8 cellular contexts compared by ENCODE assay signal in genomic region chr1:183023601-183024351, GRCh38. TPM values are rescaled to one million over a fixed set of nuclear protein-coding genes. Genes with fewer than 3 reads are reported as not detected.
A peak's percentile ranks its signal among the peaks of the same experiment; 100 is the strongest.
DNase-seq lines count a peak whose midpoint lies in the region; ATAC-seq, FAIRE-seq and TF ChIP-seq lines count a peak whose summit lies in the region.

No MANE protein-coding gene starts in this region.

- no peaks in the 10 kb centered on the region for H3K9me1 ChIP-seq in endothelial cell of umbilical vein (replicated peaks; ENCODE audit: control insufficient read depth, extremely low read depth, insufficient read depth, low read length)

- peak overlapping the region; percentile 71 to 96 (median 96) for H3K4me3 ChIP-seq in endothelial cell of umbilical vein (replicated peaks in 1 of 3; ENCODE audit: insufficient read depth in 1 of 3, low read depth in 1 of 3, low read length in 3 of 3)
- H3K4me3 ChIP-seq in mucosa of stomach (ENCODE audit: low read length): peak overlapping the region; percentile 52
- H3K4me3 ChIP-seq in tibial artery: peak overlapping the region; percentile 77 to 86

- BruUV-seq in endothelial cell of umbilical vein (replicated peaks; lab: Mats Ljungman, UMichigan): no TSS peak

- FAIRE-seq in endothelial cell of umbilical vein (lab: Jason Lieb, UNC): no peak

- TF ChIP-seq POLR2A in endothelial cell of umbilical vein (IDR thresholded peaks at IDR 0.05; ENCODE audit: low read depth, low read length): no peak

- TF ChIP-seq CTCF in AG09319 (IDR thresholded peaks at IDR 0.05; ENCODE audit: low read depth, low read length) (peak; percentile 38), endothelial cell of umbilical vein (IDR thresholded peaks at IDR 0.05; ENCODE audit: extremely low read depth in 1 of 2, insufficient read depth in 1 of 2, low read depth in 1 of 2, low read length in 2 of 2) (peak; percentile 41 to 76), tibial artery (IDR thresholded peaks at IDR 0.05) (peak; percentile 39 to 42)

- H3K27me3 ChIP-seq in endothelial cell of umbilical vein (ENCODE audit: control insufficient read depth in 2 of 2, insufficient read depth in 2 of 2, low read length in 2 of 2) (no peaks in the 10 kb centered on the region), mucosa of stomach (ENCODE audit: control insufficient read depth, insufficient read depth, low read length) (peaks cover 10% of the 10 kb centered on the region), tibial artery (no peaks in the 10 kb centered on the region)

- H3K4me2 ChIP-seq in endothelial cell of umbilical vein (ENCODE audit: insufficient read depth, low read length): peak overlapping the region; percentile 99

- peaks cover 0 to 3% of the 10 kb centered on the region in 2 experiments for H3K36me3 ChIP-seq in endothelial cell of umbilical vein (ENCODE audit: control insufficient read depth in 2 of 2, extremely low read depth in 1 of 2, insufficient read depth in 2 of 2, low read length in 2 of 2)
- no peaks in the 10 kb centered on the region for H3K36me3 ChIP-seq in mucosa of stomach (ENCODE audit: control insufficient read depth, insufficient read depth, low read length)
- no peaks in the 10 kb centered on the region for H3K36me3 ChIP-seq in tibial artery

- intact Hi-C loops in endothelial cell of umbilical vein (cut with micrococcal nuclease) (loop anchor here (1.0 to 5.0 kb wide), 5 partner anchors 37 to 449 kb away; partner anchors contain the start of gene SMG7), tibial artery (cut with DNase I; ENCODE audit: low total_unique reads) (loop anchor here (5.0 to 10.0 kb wide), 2 partner anchors 54 to 201 kb away; no protein-coding TSS in a partner anchor)

- H4K20me1 ChIP-seq in endothelial cell of umbilical vein (replicated peaks; ENCODE audit: control insufficient read depth, extremely low read depth, insufficient read depth, low read length): no peaks in the 10 kb centered on the region

- DNase-seq in AG09319 (ENCODE audit: extremely low read depth, low read depth) (no peak), NCI-H187 treated with DMSO at 0.1 percent for 48 hours (lab: John Stamatoyannopoulos, UW) (peak; percentile 39), endothelial cell of umbilical vein (ENCODE audit: low read depth, low spot score) (peak; percentile 78), tibial artery (peak; percentile 57 to 78)
- DNase-seq in activated CD4-positive, CD25-positive, alpha-beta regulatory T cell treated with anti-CD3 and anti-CD28 coated beads, Interleukin-2, amount 50 U/mL, for 72 hours: peak; percentile 32

- peak overlapping the region; percentile 24 for H2AFZ ChIP-seq in endothelial cell of umbilical vein (ENCODE audit: low read depth, low read length)

- H3K27ac ChIP-seq in endothelial cell of umbilical vein (ENCODE audit: insufficient read depth, low read depth, low read length): peak overlapping the region; percentile 68
- H3K27ac ChIP-seq in tibial artery: peak overlapping the region; percentile 97 to 99

- ATAC-seq in GM18519 (IDR thresholded peaks at IDR 0.05; ENCODE audit: low FRiP score, unreplicated experiment) (peak; percentile 47), HG02970 (IDR thresholded peaks at IDR 0.05; ENCODE audit: low FRiP score, unreplicated experiment) (peak; percentile 60)

- POLR2A ChIA-PET in endothelial cell of umbilical vein (lab: Charles Lee): no interaction called here

- no peaks in the 10 kb centered on the region for H3K9me3 ChIP-seq in endothelial cell of umbilical vein (replicated peaks; ENCODE audit: control insufficient read depth, insufficient read depth, low read length)
- H3K9me3 ChIP-seq in mucosa of stomach (ENCODE audit: control insufficient read depth, low read length): no peaks in the 10 kb centered on the region
- H3K9me3 ChIP-seq in tibial artery: no peaks in the 10 kb centered on the region

- H3K4me1 ChIP-seq in endothelial cell of umbilical vein (ENCODE audit: control insufficient read depth, extremely low read depth, insufficient read depth, low read length) (peaks cover 44% of the 10 kb centered on the region), mucosa of stomach (ENCODE audit: control insufficient read depth, insufficient read depth, low read length) (peaks cover 12% of the 10 kb centered on the region), tibial artery (peaks cover 0 to 51% (median 28%) of the 10 kb centered on the region in 4 donors)

- dilution Hi-C loops in endothelial cell of umbilical vein (cut with MboI; ENCODE audit: extremely low pct_ligation_motif_present, low sequenced_read_pairs): no loop called here

- H3K9ac ChIP-seq in endothelial cell of umbilical vein (replicated peaks; ENCODE audit: extremely low read depth, insufficient read depth, low read length): peak overlapping the region; percentile 85
- H3K9ac ChIP-seq in mucosa of stomach (ENCODE audit: low read length): peak overlapping the region; percentile 54

- CTCF ChIA-PET in endothelial cell of umbilical vein (lab: Charles Lee): interaction anchor here (0.6 to 6.0 kb wide), 8 partner anchors 48 to 295 kb away, joined by 3 to 49 read pairs (median 3); no protein-coding TSS in a partner anchor

- H3K79me2 ChIP-seq in endothelial cell of umbilical vein (ENCODE audit: control insufficient read depth, insufficient read depth, low read length): peaks cover 54% of the 10 kb centered on the region

TF ChIP-seq in endothelial cell of umbilical vein, 7 proteins besides CTCF, POLR2A, EP300 and RAD21:
- TF ChIP-seq MYC (IDR thresholded peaks at IDR 0.05; ENCODE audit: low read depth, low read length) (no peak), MAX (IDR thresholded peaks at IDR 0.05; ENCODE audit: insufficient read depth, insufficient read length) (peak; percentile 3), EZH2 (IDR thresholded peaks at IDR 0.05; ENCODE audit: borderline replicate concordance, low read depth, low read length, severe bottlenecking) (no peak)

RNA-seq across cellular contexts. Expression of gene LAMC1, which starts 0.6 kb away (rescaled TPM):
- 202 and 216 TPM in 2 replicates for total RNA-seq in endothelial cell of umbilical vein
- polyA plus RNA-seq in endothelial cell of umbilical vein: 81.6 and 92.5 TPM in 2 replicates
- polyA plus RNA-seq in endothelial cell of umbilical vein (2011; cell fraction: cytosol; rRNA removed): 93.6 and 105 TPM in 2 replicates
- 151 and 214 TPM in 2 replicates for polyA plus RNA-seq in endothelial cell of umbilical vein (2011; cell fraction: nucleus; rRNA removed)
- 191 and 205 TPM in 2 replicates for polyA plus RNA-seq in endothelial cell of umbilical vein (2012)
- polyA minus RNA-seq in endothelial cell of umbilical vein: 218 and 293 TPM in 2 replicates
- polyA minus RNA-seq in endothelial cell of umbilical vein (2011; cell fraction: cytosol; rRNA and poly(A)+ RNA removed): 22.8 TPM
- polyA minus RNA-seq in endothelial cell of umbilical vein (2011; cell fraction: nucleus; rRNA and poly(A)+ RNA removed): 130 and 167 TPM in 2 replicates
